In the genomic region with DNA sequence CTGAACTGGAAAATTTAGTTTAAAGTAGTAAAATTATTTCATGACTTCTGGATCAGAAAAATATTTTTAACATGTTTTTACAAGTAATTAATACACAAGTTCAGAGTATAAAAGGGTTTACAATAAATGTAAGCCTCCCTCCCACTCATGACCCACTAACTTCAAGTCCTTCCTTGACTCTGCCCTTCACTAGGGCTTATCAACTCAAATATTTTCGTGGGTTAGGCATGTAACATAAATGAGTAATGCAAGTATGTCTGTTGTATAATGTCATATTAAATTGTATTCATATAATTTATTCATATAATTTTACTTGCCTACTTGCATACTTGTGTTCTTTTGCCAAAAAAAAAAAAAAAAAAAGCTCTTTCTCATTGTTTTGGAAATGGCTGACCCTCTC, we compare ENCODE assay signal across 19 cellular contexts. TPM values are rescaled to one million over a fixed set of nuclear protein-coding genes. Genes with fewer than 3 reads are reported as not detected.
A peak's percentile ranks its signal among the peaks of the same experiment; 100 is the strongest.
DNase-seq lines count a peak whose midpoint lies in the region; ATAC-seq, FAIRE-seq and TF ChIP-seq lines count a peak whose summit lies in the region.
"Had no signal": no experiment of that assay in that cellular context is flagged by ENCODE, and none has a peak within 500 bp of the region (broad histone marks: within the 10 kb centered on the region; RNA-seq: fewer than 3 reads in every experiment).

No MANE protein-coding gene starts in this region.

- DNase-seq in HCT116 (ENCODE audit: low read depth, low spot score) (no peak), PC-9 (no peak), bronchial epithelial cell (ENCODE audit: low read depth) (peak; percentile 63), smooth muscle cell (lab: John Stamatoyannopoulos, UW; ENCODE audit: unreplicated experiment) (no peak), Peyer's patch (no peak), hepatic stellate cell (ENCODE audit: low spot score) (no peak), caudate nucleus (lab: John Stamatoyannopoulos, UW) (no peak)
- DNase-seq: Caco-2; CD4-positive, CD25-positive, alpha-beta regulatory T cell; DND-41; NCI-H1092; NCI-H1436 treated with DMSO at 0.1 percent for 48 hours; NCI-H1930; NCI-H510A; Right ventricle myocardium superior had no signal

- no TSS peak for BruUV-seq in HCT116 (replicated peaks; lab: Mats Ljungman, UMichigan)
- no TSS peak for BruUV-seq in PC-9 (replicated peaks; lab: Mats Ljungman, UMichigan)

- H3K9ac ChIP-seq in HCT116 (ENCODE audit: low read length) (no peak overlapping the region), smooth muscle cell (ENCODE audit: low read depth) (no peak overlapping the region)

- TF ChIP-seq CTCF in HCT116 (IDR thresholded peaks at IDR 0.05 in 2 of 3, conservative IDR thresholded peaks at IDR 0.05 in 1 of 3; ENCODE audit: borderline replicate concordance in 1 of 3, insufficient read depth in 1 of 3, low read depth in 2 of 3, low read length in 2 of 3) (no peak), PC-9 (conservative IDR thresholded peaks at IDR 0.05) (no peak), bronchial epithelial cell (IDR thresholded peaks at IDR 0.05; ENCODE audit: insufficient read depth, low read length, severe bottlenecking) (no peak), smooth muscle cell (IDR thresholded peaks at IDR 0.05; ENCODE audit: borderline replicate concordance, insufficient read depth, poor library complexity, severe bottlenecking) (no peak), Peyer's patch (IDR thresholded peaks at IDR 0.05) (no peak)

- H3K4me2 ChIP-seq in HCT116 (ENCODE audit: low read length) = peak overlapping the region; percentile 55
- peak overlapping the region; percentile 21 for H3K4me2 ChIP-seq in PC-9
- H3K4me2 ChIP-seq in smooth muscle cell = peak overlapping the region; percentile 59

- TF ChIP-seq POLR2A in HCT116 (IDR thresholded peaks at IDR 0.05; ENCODE audit: borderline replicate concordance, extremely low read depth, insufficient read depth, insufficient read length) (no peak), Peyer's patch (IDR thresholded peaks at IDR 0.05) (no peak)

- intact Hi-C loops in HCT116 (cut with micrococcal nuclease) (loop anchor here (5.0 kb wide), 1 partner anchor 728 kb away; no protein-coding TSS in a partner anchor), PC-9 (cut with micrococcal nuclease; ENCODE audit: unreplicated experiment) (loop anchor here (5.0 kb wide), 3 partner anchors 543 to 733 kb away; a partner anchor contains a TSS)

- no peaks in the 10 kb centered on the region for H3K9me3 ChIP-seq in HCT116 (ENCODE audit: control insufficient read depth in 1 of 2, insufficient read depth in 1 of 2, low read depth in 1 of 2, low read length in 2 of 2)
- H3K9me3 ChIP-seq in PC-9 (ENCODE audit: insufficient read depth, low read depth) = no peaks in the 10 kb centered on the region
- no peaks in the 10 kb centered on the region for H3K9me3 ChIP-seq in smooth muscle cell (replicated peaks; ENCODE audit: low read depth)
- no peaks in the 10 kb centered on the region for H3K9me3 ChIP-seq in Peyer's patch
- H3K9me3 ChIP-seq: A549 had no signal

- H3K27ac ChIP-seq in HCT116 (ENCODE audit: low read depth, low read length) = no peak overlapping the region
- H3K27ac ChIP-seq in PC-9 = no peak overlapping the region
- H3K27ac ChIP-seq in smooth muscle cell (ENCODE audit: low read depth) = peak overlapping the region; percentile 80
- H3K27ac ChIP-seq in Peyer's patch = no peak overlapping the region
- no peak overlapping the region for H3K27ac ChIP-seq in caudate nucleus (ENCODE audit: low read depth, low read length)
- H3K27ac ChIP-seq: A549 had no signal

- H4K20me1 ChIP-seq in HCT116 (ENCODE audit: insufficient read depth) (no peaks in the 10 kb centered on the region), PC-9 (ENCODE audit: insufficient read depth) (peaks cover 7% of the 10 kb centered on the region; the same call in 1 of the 2 replicates), smooth muscle cell (ENCODE audit: low read depth) (peaks cover 4% of the 10 kb centered on the region)

- CTCF ChIA-PET in HCT116 (lab: Charles Lee) = interaction anchor here (0.5 kb wide), 1 partner anchor 9 kb away, joined by 3 read pairs; no protein-coding TSS in a partner anchor
- CTCF ChIA-PET in PC-9 (lab: Charles Lee) = interaction anchor here (0.6 to 0.7 kb wide), 3 partner anchors 8 to 77 kb away, joined by 3 to 5 read pairs (median 4); no protein-coding TSS in a partner anchor

- peak overlapping the region; percentile 72 for H2AFZ ChIP-seq in HCT116 (ENCODE audit: low read depth, low read length, poor library complexity, severe bottlenecking)
- peak overlapping the region; percentile 8; the same call in 1 of the 2 replicates for H2AFZ ChIP-seq in PC-9
- H2AFZ ChIP-seq in smooth muscle cell (ENCODE audit: low read depth) = no peak overlapping the region

- no peak for ATAC-seq in HCT116
- ATAC-seq: A549, GM12878 had no signal

- H3K4me3 ChIP-seq in HCT116 (replicated peaks in 1 of 2; ENCODE audit: low read depth in 1 of 2, low read length in 2 of 2) (no peak overlapping the region; a peak in 1 of 4 replicates), PC-9 (no peak overlapping the region), bronchial epithelial cell (ENCODE audit: low read depth, low read length) (no peak overlapping the region), smooth muscle cell (no peak overlapping the region), Peyer's patch (no peak overlapping the region)
- H3K4me3 ChIP-seq: A549, GM12878 had no signal

- FAIRE-seq in bronchial epithelial cell (lab: Jason Lieb, UNC) = no peak
- FAIRE-seq: A549, GM12878 had no signal

- POLR2A ChIA-PET in HCT116 (lab: Charles Lee) (no interaction called here), PC-9 (lab: Charles Lee; ENCODE audit: unreplicated experiment) (no interaction called here)

- H3K4me1 ChIP-seq in HCT116 (ENCODE audit: control insufficient read depth in 1 of 2, insufficient read depth in 2 of 2, low read length in 2 of 2) = peaks cover 13 to 26% of the 10 kb centered on the region in 2 experiments
- H3K4me1 ChIP-seq in PC-9 (replicated peaks; ENCODE audit: insufficient read depth) = peaks cover 28% of the 10 kb centered on the region
- H3K4me1 ChIP-seq in smooth muscle cell (ENCODE audit: low read depth) = peaks cover 8% of the 10 kb centered on the region
- H3K4me1 ChIP-seq in Peyer's patch = peaks cover 0 to 9% (median 4%) of the 10 kb centered on the region in 4 donors

- no peaks in the 10 kb centered on the region; the same call in 1 of the 2 replicates for H3K9me2 ChIP-seq in HCT116 (ENCODE audit: insufficient read depth)
- no peaks in the 10 kb centered on the region for H3K9me2 ChIP-seq in PC-9 (ENCODE audit: insufficient read depth)

- RAD21 ChIA-PET in HCT116 (lab: Charles Lee; ENCODE audit: low non-redundant PET in 1 of 2, low total read pairs in 2 of 2, uncharacterized antibody in 2 of 2, unreplicated experiment in 2 of 2) = no interaction called here

- H3F3A ChIP-seq in PC-9 (ENCODE audit: insufficient read depth, low read depth) (peaks cover 5% of the 10 kb centered on the region; the same call in 1 of the 2 replicates), smooth muscle cell (ENCODE audit: low read depth) (no peaks in the 10 kb centered on the region)

- H3K79me2 ChIP-seq in HCT116 (ENCODE audit: insufficient read depth, low read length) = peaks cover 16% of the 10 kb centered on the region
- peaks cover 15% of the 10 kb centered on the region for H3K79me2 ChIP-seq in PC-9 (ENCODE audit: low read depth)
- peaks cover 14% of the 10 kb centered on the region for H3K79me2 ChIP-seq in smooth muscle cell (ENCODE audit: low read depth)

- H3K36me3 ChIP-seq in HCT116 (ENCODE audit: control insufficient read depth in 1 of 2, insufficient read depth in 2 of 2, low read length in 2 of 2) (no peaks in the 10 kb centered on the region), PC-9 (ENCODE audit: low read depth) (no peaks in the 10 kb centered on the region), bronchial epithelial cell (ENCODE audit: control insufficient read depth, insufficient read depth, low read length) (no peaks in the 10 kb centered on the region), smooth muscle cell (ENCODE audit: low read depth) (no peaks in the 10 kb centered on the region), Peyer's patch (no peaks in the 10 kb centered on the region)

- no peak for TF ChIP-seq RAD21 in HCT116 (IDR thresholded peaks at IDR 0.05; ENCODE audit: low read depth)

- WGBS in smooth muscle cell (ENCODE audit: low lambda C conversion rate) = 57% methylated on average over 1 of the region's 1 CpG

- H3K27me3 ChIP-seq in HCT116 (ENCODE audit: insufficient read depth, low read length) (no peaks in the 10 kb centered on the region), PC-9 (ENCODE audit: insufficient read depth, low read depth) (no peaks in the 10 kb centered on the region), bronchial epithelial cell (ENCODE audit: control insufficient read depth, insufficient read depth, low read length) (no peaks in the 10 kb centered on the region), smooth muscle cell (ENCODE audit: low read depth) (no peaks in the 10 kb centered on the region), Peyer's patch (no peaks in the 10 kb centered on the region)

TF ChIP-seq in HCT116, 20 proteins besides CTCF, POLR2A, EP300 and RAD21 (continues in another document):
- TF ChIP-seq YY1 (IDR thresholded peaks at IDR 0.05; ENCODE audit: extremely low read depth, insufficient replicate concordance, low read depth, low read length) (no peak), SP1 (IDR thresholded peaks at IDR 0.05; ENCODE audit: low read depth) (no peak; the same call in 1 of the 2 replicates), ZNF274 (IDR thresholded peaks at IDR 0.05; ENCODE audit: low read depth, low read length) (no peak), ZFX (IDR thresholded peaks at IDR 0.05) (no peak)

RNA-seq across cellular contexts. Expression of a gene that starts 3.4 kb away (rescaled TPM):
- 72.0 TPM for total RNA-seq in HCT116 (2021; ENCODE audit: unreplicated experiment)
- 23.8 and 26.2 TPM in 2 replicates for polyA plus RNA-seq in HCT116 (2012)
- 105 and 120 TPM in 2 replicates for total RNA-seq in PC-9 (2021)
- 79.8 and 88.2 TPM in 2 replicates for total RNA-seq in bronchial epithelial cell
- 56.0 and 103 TPM in 2 replicates for total RNA-seq in smooth muscle cell
- 19.2 and 23.8 TPM in 2 replicates for polyA plus RNA-seq in smooth muscle cell
- total RNA-seq in Peyer's patch = 10 to 100 TPM; 66.9 to 89.1 (median 78.0) TPM

RNA-seq across cellular contexts. Expression of a gene that starts 34.9 kb away (rescaled TPM):
- total RNA-seq in HCT116 (2021; ENCODE audit: unreplicated experiment) (0.15 TPM), PC-9 (2021) (0.22 TPM in 1 of 2 replicates, not detected in the other), bronchial epithelial cell (4.2 and 37.3 TPM in 2 replicates), smooth muscle cell (0.27 and 2.4 TPM in 2 replicates), Peyer's patch (1 to 10 TPM in 2 of 4 donors, under 1 TPM in 1, not detected in 1; 0.47 to 2.1 (median 1.1) TPM)
- polyA plus RNA-seq in HCT116 (2012) = 0.02 and 0.23 TPM in 2 replicates
- 0.46 and 0.50 TPM in 2 replicates for polyA plus RNA-seq in smooth muscle cell
- total RNA-seq: HFFc6, SK-MEL-5 had no signal
- polyA plus RNA-seq: CD4-positive, CD25-positive, alpha-beta regulatory T cell had no signal
